ENCODE assay signal across 14 cellular contexts in genomic region chr18:80249217-80250093, GRCh38. TPM values are rescaled to one million over a fixed set of nuclear protein-coding genes. Genes with fewer than 3 reads are reported as not detected.
DNase-seq lines count a peak whose midpoint lies in the region; ATAC-seq and TF ChIP-seq lines count a peak whose summit lies in the region.
"Had no signal": no experiment of that assay in that cellular context is flagged by ENCODE, and none has a peak within 500 bp of the region (broad histone marks: within the 10 kb centered on the region; RNA-seq: fewer than 3 reads in every experiment).

No MANE protein-coding gene starts in this region.

- DNase-seq in AG20443 (ENCODE audit: low spot score): peak; percentile 6
- DNase-seq in HT1080 (ENCODE audit: low read depth): peak; percentile 46
- DNase-seq in T47D (ENCODE audit: low read depth in 1 of 2, low spot score in 1 of 2): peak; percentile 58 to 65
- peak; percentile 27 for DNase-seq in lung (ENCODE audit: low spot score)
- no peak for DNase-seq in 8988T
- DNase-seq in NCI-H1417 treated with DMSO at 0.1 percent for 48 hours (lab: John Stamatoyannopoulos, UW): no peak
- DNase-seq in NCI-H524 treated with DMSO at 0.1 percent for 48 hours (lab: John Stamatoyannopoulos, UW): no peak
- DNase-seq in LoVo (ENCODE audit: low spot score): no peak
- DNase-seq: activated naive CD4-positive, alpha-beta T cell treated with Interleukin-2 at 50 U/mL for 16 hours; effector CD8-positive, alpha-beta T cell; islet precursor cell; NCI-H1694 treated with DMSO at 0.1 percent for 48 hours; psoas muscle had no signal

- H3K4me3 ChIP-seq in lung: no peak overlapping the region
- H3K4me3 ChIP-seq: psoas muscle, thoracic aorta had no signal

- no peak for ATAC-seq in lung (ENCODE audit: insufficient read depth, low FRiP score)
- ATAC-seq: psoas muscle had no signal

- no peaks in the 10 kb centered on the region for H3K9me3 ChIP-seq in lung (ENCODE audit: control insufficient read depth in 2 of 2, insufficient read depth in 1 of 2, low read length in 1 of 2)
- H3K9me3 ChIP-seq: psoas muscle, thoracic aorta had no signal

- WGBS in lung, 2 donors: 64 to 65% methylated on average over 7 of the region's 7 CpGs

- peaks cover 0 to 3% of the 10 kb centered on the region in 2 donors for H3K4me1 ChIP-seq in lung (ENCODE audit: control insufficient read depth in 2 of 2, insufficient read depth in 2 of 2, low read length in 2 of 2)
- H3K4me1 ChIP-seq: psoas muscle had no signal

- H3K27ac ChIP-seq in lung (ENCODE audit: low read depth in 1 of 2, low read length in 1 of 2): no peak overlapping the region
- H3K27ac ChIP-seq: psoas muscle, thoracic aorta had no signal

- no peaks in the 10 kb centered on the region for H3K27me3 ChIP-seq in lung (ENCODE audit: control insufficient read depth, insufficient read depth)

- in situ Hi-C loops in T47D (cut with HindIII; ENCODE audit: low pct_unique_long_range_greater_than_20kb, low sequenced_read_pairs): no loop called here

- no peak for TF ChIP-seq CTCF in lung (IDR thresholded peaks at IDR 0.05; ENCODE audit: control extremely low read depth, extremely low read depth)

- H3K36me3 ChIP-seq in lung (ENCODE audit: control insufficient read depth in 2 of 2, insufficient read depth in 2 of 2, low read length in 2 of 2): no peaks in the 10 kb centered on the region
- H3K36me3 ChIP-seq: thoracic aorta had no signal

RNA-seq across cellular contexts. Expression of gene PARD6G, which starts 2.1 kb away (rescaled TPM):
- total RNA-seq in HT1080 (2014; rRNA removed; shearing (Covaris generic)): 3.3 and 3.9 TPM in 2 replicates
- polyA plus RNA-seq in HT1080 (2015; cell fraction: cytosol; rRNA removed): 2.6 and 3.7 TPM in 2 replicates
- polyA plus RNA-seq in HT1080 (2015; cell fraction: nucleus; rRNA removed): 1.0 and 1.4 TPM in 2 replicates
- total RNA-seq in lung: 1 to 10 TPM; 4.4 to 9.8 TPM
- 1 to 10 TPM; 1.8 to 1.9 TPM for polyA plus RNA-seq in lung

Comparison
In these comparisons a context has a peak if more than half of its experiments do, and no peak if none do; other contexts are left out.
1. DNase-seq: peak in AG20443 (single experiment), HT1080 (single experiment), T47D (2 of 2) and lung (single experiment); none in 8988T (single experiment), NCI-H1417 treated with DMSO at 0.1 percent for 48 hours (single experiment), NCI-H524 treated with DMSO at 0.1 percent for 48 hours (single experiment) and LoVo (single experiment).